In genomic region chr17:1126327-1126726, GRCh38 we compare ENCODE assay signal across 21 cellular contexts.
"Had no signal": no experiment of that assay in that cellular context is flagged by ENCODE, and none has a peak within 500 bp of the region (broad histone marks: within the 10 kb centered on the region; RNA-seq: fewer than 3 reads in every experiment).

No MANE protein-coding gene starts in this region.

- DNase-seq: activated B cell treated with CpG ODN at 0.5 μM for 24 hours; activated CD4-positive, alpha-beta memory T cell treated with anti-CD3 and anti-CD28 coated beads, Interleukin-2, amount 10 ng/mL, durations not matched to agents 7 days and 5 days; activated CD4-positive, alpha-beta T cell treated with anti-CD3 and anti-CD28 coated beads for 48 hours; activated CD8-positive, alpha-beta memory T cell treated with anti-CD3 and anti-CD28 coated beads, Interleukin-2, amount 10 ng/mL, durations not matched to agents 7 days and 5 days; activated naive CD8-positive, alpha-beta T cell treated with anti-CD3 and anti-CD28 coated beads for 36 hours; amniotic stem cell; body of pancreas; cortex of kidney; effector CD8-positive, alpha-beta T cell; foreskin fibroblast; left colon; midbrain; ovary; sigmoid colon; SK-N-SH; stimulated activated CD8-positive, alpha-beta memory T cell treated with anti-CD3 and anti-CD28 coated beads, Interleukin-4, amount 100 ng/mL, for 48 hours; stimulated activated naive CD4-positive, alpha-beta T cell; transverse colon had no signal

- H3K9me3 ChIP-seq: ovary, sigmoid colon, SK-N-SH, transverse colon, uterus had no signal

- H3K9ac ChIP-seq: SK-N-SH had no signal

- H3K4me2 ChIP-seq: hepatocyte, SK-N-SH had no signal

- H3K36me3 ChIP-seq: ovary, sigmoid colon, transverse colon, uterus had no signal

- H3K4me3 ChIP-seq: body of pancreas, hepatocyte, ovary, transverse colon, uterus had no signal

- H3K4me3 Mint-ChIP-seq: activated B cell treated with CpG ODN at 0.5 μM for 24 hours; activated CD4-positive, alpha-beta memory T cell treated with anti-CD3 and anti-CD28 coated beads, Interleukin-2, amount 10 ng/mL, durations not matched to agents 7 days and 5 days; activated CD8-positive, alpha-beta memory T cell treated with anti-CD3 and anti-CD28 coated beads, Interleukin-2, amount 10 ng/mL, durations not matched to agents 7 days and 5 days; activated naive CD8-positive, alpha-beta T cell treated with anti-CD3 and anti-CD28 coated beads for 36 hours; central memory CD8-positive, alpha-beta T cell had no signal

- H3K36me3 Mint-ChIP-seq: activated CD8-positive, alpha-beta memory T cell treated with anti-CD3 and anti-CD28 coated beads, Interleukin-2, amount 10 ng/mL, durations not matched to agents 7 days and 5 days; activated naive CD8-positive, alpha-beta T cell treated with anti-CD3 and anti-CD28 coated beads for 36 hours had no signal

- H3K27me3 ChIP-seq: body of pancreas, hepatocyte, ovary, sigmoid colon, transverse colon, uterus had no signal

- H3K9me3 Mint-ChIP-seq: activated naive CD8-positive, alpha-beta T cell treated with anti-CD3 and anti-CD28 coated beads for 36 hours; central memory CD8-positive, alpha-beta T cell had no signal

- H3K27ac Mint-ChIP-seq: activated B cell treated with CpG ODN at 0.5 μM for 24 hours; activated CD4-positive, alpha-beta memory T cell treated with anti-CD3 and anti-CD28 coated beads, Interleukin-2, amount 10 ng/mL, durations not matched to agents 7 days and 5 days; activated CD8-positive, alpha-beta memory T cell treated with anti-CD3 and anti-CD28 coated beads, Interleukin-2, amount 10 ng/mL, durations not matched to agents 7 days and 5 days; activated naive CD8-positive, alpha-beta T cell treated with anti-CD3 and anti-CD28 coated beads for 36 hours had no signal

- H3K27me3 Mint-ChIP-seq: activated B cell treated with CpG ODN at 0.5 μM for 24 hours; activated CD4-positive, alpha-beta memory T cell treated with anti-CD3 and anti-CD28 coated beads, Interleukin-2, amount 10 ng/mL, durations not matched to agents 7 days and 5 days; activated CD8-positive, alpha-beta memory T cell treated with anti-CD3 and anti-CD28 coated beads, Interleukin-2, amount 10 ng/mL, durations not matched to agents 7 days and 5 days; central memory CD8-positive, alpha-beta T cell had no signal
